In the genomic region with DNA sequence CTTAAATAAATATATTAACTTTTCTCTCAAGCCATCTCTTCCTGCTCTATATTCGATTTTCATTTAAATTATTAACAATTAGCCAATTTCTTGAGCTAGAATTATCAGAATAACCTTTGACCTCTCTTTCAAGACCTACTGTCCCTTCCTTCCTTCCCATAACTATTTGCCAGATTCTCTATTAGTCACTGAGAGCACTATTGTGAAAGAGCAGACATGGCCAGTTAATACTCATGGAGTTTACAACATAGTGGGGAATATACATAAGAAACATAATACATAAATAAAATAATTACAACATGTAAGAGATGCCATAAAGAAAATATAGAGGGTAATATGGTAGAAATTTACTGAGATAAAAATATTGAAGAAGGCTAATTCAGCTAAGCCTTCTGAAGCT, we compare ENCODE assay signal across 25 cellular contexts.
A peak's percentile ranks its signal among the peaks of the same experiment; 100 is the strongest.
DNase-seq lines count a peak whose midpoint lies in the region; ATAC-seq, FAIRE-seq and TF ChIP-seq lines count a peak whose summit lies in the region.
"Had no signal": no experiment of that assay in that cellular context is flagged by ENCODE, and none has a peak within 500 bp of the region (broad histone marks: within the 10 kb centered on the region; RNA-seq: fewer than 3 reads in every experiment).

No MANE protein-coding gene starts in this region.

- intact Hi-C loops in natural killer cell (cut with micrococcal nuclease), result no loop called here

- H3K4me3 ChIP-seq in choroid plexus epithelial cell (ENCODE audit: low read depth, low read length), result no peak overlapping the region
- no peak overlapping the region for H3K4me3 ChIP-seq in foreskin fibroblast (ENCODE audit: low read depth in 1 of 2, low read length in 2 of 2)
- H3K4me3 ChIP-seq: A549, HAP-1, ovary had no signal

- no peak for FAIRE-seq in GM12892 (lab: Jason Lieb, UNC)
- FAIRE-seq: A549 had no signal

- H3K4me1 Mint-ChIP-seq in natural killer cell, result peaks cover 26 to 33% of the 10 kb centered on the region in 2 donors
- peaks cover 16 to 28% of the 10 kb centered on the region in 2 donors for H3K4me1 Mint-ChIP-seq in natural killer cell treated with Interleukin-12 subunit alpha and Interleukin-12 subunit beta and Interleukin-15 and Interleukin-18, amount 100 ng/mL, for 72 hours (ENCODE audit: low read depth in 2 of 2)
- H3K4me1 Mint-ChIP-seq: nephron had no signal

- ATAC-seq in natural killer cell (no peak), GM19452 (IDR thresholded peaks at IDR 0.05; ENCODE audit: unreplicated experiment) (no peak)
- ATAC-seq in natural killer cell treated with Interleukin-12 subunit alpha and Interleukin-12 subunit beta and Interleukin-15 and Interleukin-18, amount 100 ng/mL, for 72 hours, result no peak
- ATAC-seq: A549; activated CD8-positive, alpha-beta T cell treated with anti-CD3 and anti-CD28 coated beads, Interleukin-2, amount 10 ng/mL, durations not matched to agents 7 days and 5 days; left cardiac atrium; right cardiac atrium had no signal

- no peaks in the 10 kb centered on the region for H3K27me3 Mint-ChIP-seq in natural killer cell (ENCODE audit: low read depth in 2 of 2)
- no peaks in the 10 kb centered on the region for H3K27me3 Mint-ChIP-seq in natural killer cell treated with Interleukin-12 subunit alpha and Interleukin-12 subunit beta and Interleukin-15 and Interleukin-18, amount 100 ng/mL, for 72 hours

- H3K27ac Mint-ChIP-seq in natural killer cell, result peak overlapping the region; percentile 39 to 58
- H3K27ac Mint-ChIP-seq in natural killer cell treated with Interleukin-12 subunit alpha and Interleukin-12 subunit beta and Interleukin-15 and Interleukin-18, amount 100 ng/mL, for 72 hours, result no peak overlapping the region
- H3K27ac Mint-ChIP-seq: activated CD8-positive, alpha-beta T cell treated with anti-CD3 and anti-CD28 coated beads, Interleukin-2, amount 10 ng/mL, durations not matched to agents 7 days and 5 days; nephron had no signal

- H3K36me3 Mint-ChIP-seq in natural killer cell, result no peaks in the 10 kb centered on the region
- H3K36me3 Mint-ChIP-seq in natural killer cell treated with Interleukin-12 subunit alpha and Interleukin-12 subunit beta and Interleukin-15 and Interleukin-18, amount 100 ng/mL, for 72 hours, result no peaks in the 10 kb centered on the region

- peak overlapping the region; percentile 55 for H3K4me3 Mint-ChIP-seq in natural killer cell
- no peak overlapping the region for H3K4me3 Mint-ChIP-seq in natural killer cell treated with Interleukin-12 subunit alpha and Interleukin-12 subunit beta and Interleukin-15 and Interleukin-18, amount 100 ng/mL, for 72 hours
- H3K4me3 Mint-ChIP-seq: activated CD8-positive, alpha-beta T cell treated with anti-CD3 and anti-CD28 coated beads, Interleukin-2, amount 10 ng/mL, durations not matched to agents 7 days and 5 days; nephron had no signal

- TF ChIP-seq CTCF in natural killer cell (IDR thresholded peaks at IDR 0.05), result no peak
- TF ChIP-seq CTCF in choroid plexus epithelial cell (conservative IDR thresholded peaks at IDR 0.05; ENCODE audit: low read depth, low read length), result no peak
- TF ChIP-seq CTCF in foreskin fibroblast (IDR thresholded peaks at IDR 0.05; ENCODE audit: low read depth, low read length), result no peak

- TF ChIP-seq POLR2A in GM12892 (IDR thresholded peaks at IDR 0.05; ENCODE audit: low read depth, low read length), result no peak

- DNase-seq in natural killer cell (no peak), choroid plexus epithelial cell (ENCODE audit: low read depth) (peak; percentile 75), foreskin fibroblast (peak; percentile 56 to 68), GM12892 (ENCODE audit: insufficient read length) (no peak), RPMI8226 (no peak), activated gamma-delta T cell (lab: John Stamatoyannopoulos, UW) (no peak)
- no peak for DNase-seq in natural killer cell treated with Interleukin-12 subunit alpha and Interleukin-12 subunit beta and Interleukin-15 and Interleukin-18, amount 100 ng/mL, for 72 hours (ENCODE audit: low spot score)
- DNase-seq: activated CD8-positive, alpha-beta T cell treated with anti-CD3 and anti-CD28 coated beads, Interleukin-2, amount 10 ng/mL, durations not matched to agents 7 days and 5 days; amniotic stem cell; erythroblast; glutamatergic neuron; KBM-7; left cardiac atrium; MV-4-11; NCI-H1694; NCI-H2171 treated with DMSO at 0.1 percent for 48 hours; ovary; right cardiac atrium; SHP77; stimulated activated CD4-positive, alpha-beta T cell treated with anti-CD3 and anti-CD28 coated beads, Interleukin-15, amount 100 ng/mL, for 24 hours; SW 1271 had no signal

- H3K9me3 Mint-ChIP-seq in natural killer cell, result no peaks in the 10 kb centered on the region
- no peaks in the 10 kb centered on the region for H3K9me3 Mint-ChIP-seq in natural killer cell treated with Interleukin-12 subunit alpha and Interleukin-12 subunit beta and Interleukin-15 and Interleukin-18, amount 100 ng/mL, for 72 hours
- H3K9me3 Mint-ChIP-seq: nephron had no signal

Comparison
In these comparisons a context has a peak if more than half of its experiments do, and no peak if none do; other contexts are left out.
1. H3K27ac Mint-ChIP-seq: peak in natural killer cell (2 of 2); none in natural killer cell treated with Interleukin-12 subunit alpha and Interleukin-12 subunit beta and Interleukin-15 and Interleukin-18, amount 100 ng/mL, for 72 hours (0 of 2).
2. DNase-seq: peak in choroid plexus epithelial cell (single experiment) and foreskin fibroblast (2 of 2); none in natural killer cell (single experiment), natural killer cell treated with Interleukin-12 subunit alpha and Interleukin-12 subunit beta and Interleukin-15 and Interleukin-18, amount 100 ng/mL, for 72 hours (single experiment), GM12892 (single experiment), RPMI8226 (single experiment) and activated gamma-delta T cell (single experiment).